Comparison of ENCODE assay signal across 21 cellular contexts in the genomic region with DNA sequence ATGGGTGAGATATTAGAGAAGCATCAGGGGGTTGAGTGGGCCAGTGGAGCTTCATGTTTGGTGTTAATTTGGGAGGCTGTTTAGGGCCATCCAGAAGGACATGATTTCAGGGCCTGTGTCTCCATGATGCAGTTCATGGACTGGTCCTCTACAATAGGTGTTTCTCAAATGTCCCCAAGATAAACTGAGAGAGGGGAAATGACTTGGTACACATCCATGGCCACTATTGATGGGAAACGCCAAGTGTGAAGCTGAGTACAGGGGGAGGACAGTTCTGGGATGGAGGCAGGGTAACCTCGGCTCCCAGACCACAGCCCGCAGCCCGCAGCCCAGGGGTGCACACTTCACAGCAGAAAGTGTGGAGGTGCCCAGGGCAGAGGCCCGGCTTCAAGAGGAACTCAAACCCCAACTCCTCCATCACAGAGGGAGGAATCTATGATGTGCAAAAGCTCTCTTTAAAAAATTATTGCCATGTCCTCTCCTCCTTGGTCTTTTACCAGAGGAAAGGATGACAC. TPM values are rescaled to one million over a fixed set of nuclear protein-coding genes. Genes with fewer than 3 reads are reported as not detected.
DNase-seq lines count a peak whose midpoint lies in the region; ATAC-seq, FAIRE-seq and TF ChIP-seq lines count a peak whose summit lies in the region.
"Had no signal": no experiment of that assay in that cellular context is flagged by ENCODE, and none has a peak within 500 bp of the region (broad histone marks: within the 10 kb centered on the region; RNA-seq: fewer than 3 reads in every experiment).

No MANE protein-coding gene starts in this region.

- TF ChIP-seq POLR2A in adrenal gland (IDR thresholded peaks at IDR 0.05), result no peak

- no peak for ATAC-seq in activated CD8-positive, alpha-beta T cell treated with anti-CD3 and anti-CD28 coated beads, Interleukin-2, amount 10 ng/mL, durations not matched to agents 7 days and 5 days
- no peak for ATAC-seq in activated CD8-positive, alpha-beta T cell treated with anti-CD3 and anti-CD28 coated beads for 36 hours
- no peak for ATAC-seq in left lobe of liver
- no peak for ATAC-seq in GM18870 (IDR thresholded peaks at IDR 0.05; ENCODE audit: unreplicated experiment)
- ATAC-seq: GM23338, HCT116 had no signal

- no peaks in the 10 kb centered on the region for H3K36me3 Mint-ChIP-seq in activated CD8-positive, alpha-beta T cell treated with anti-CD3 and anti-CD28 coated beads, Interleukin-2, amount 10 ng/mL, durations not matched to agents 7 days and 5 days (ENCODE audit: low read depth)
- no peaks in the 10 kb centered on the region for H3K36me3 Mint-ChIP-seq in activated CD8-positive, alpha-beta T cell treated with anti-CD3 and anti-CD28 coated beads for 36 hours (ENCODE audit: low read depth)
- H3K36me3 Mint-ChIP-seq: CD4-positive, CD25-positive, alpha-beta regulatory T cell had no signal

- CTCF ChIA-PET in activated CD8-positive, alpha-beta T cell treated with anti-CD3 and anti-CD28 coated beads, Interleukin-2, amount 10 ng/mL, durations not matched to agents 7 days and 5 days (lab: Charles Lee), result no interaction called here
- CTCF ChIA-PET in activated CD8-positive, alpha-beta T cell treated with anti-CD3 and anti-CD28 coated beads for 36 hours (lab: Charles Lee), result no interaction called here

- FAIRE-seq in urothelium cell line (lab: Jason Lieb, UNC), result peak; percentile 55
- FAIRE-seq: G401.6, GM12891, H54 had no signal

- H3K9me3 Mint-ChIP-seq in activated CD8-positive, alpha-beta T cell treated with anti-CD3 and anti-CD28 coated beads, Interleukin-2, amount 10 ng/mL, durations not matched to agents 7 days and 5 days (ENCODE audit: insufficient read depth), result no peaks in the 10 kb centered on the region
- H3K9me3 Mint-ChIP-seq in activated CD8-positive, alpha-beta T cell treated with anti-CD3 and anti-CD28 coated beads for 36 hours, result no peaks in the 10 kb centered on the region
- H3K9me3 Mint-ChIP-seq: GM23338, HFFc6 had no signal

- H3K27me3 Mint-ChIP-seq in activated CD8-positive, alpha-beta T cell treated with anti-CD3 and anti-CD28 coated beads, Interleukin-2, amount 10 ng/mL, durations not matched to agents 7 days and 5 days (ENCODE audit: low read depth), result peaks cover 8% of the 10 kb centered on the region
- H3K27me3 Mint-ChIP-seq in activated CD8-positive, alpha-beta T cell treated with anti-CD3 and anti-CD28 coated beads for 36 hours, result peaks cover 2% of the 10 kb centered on the region

- intact Hi-C loops in activated CD8-positive, alpha-beta T cell treated with anti-CD3 and anti-CD28 coated beads for 36 hours (cut with micrococcal nuclease), result no loop called here
- intact Hi-C loops in adrenal gland (cut with DNase I), result no loop called here

- H3K4me1 Mint-ChIP-seq in activated CD8-positive, alpha-beta T cell treated with anti-CD3 and anti-CD28 coated beads, Interleukin-2, amount 10 ng/mL, durations not matched to agents 7 days and 5 days (ENCODE audit: low read depth), result no peaks in the 10 kb centered on the region
- H3K4me1 Mint-ChIP-seq in activated CD8-positive, alpha-beta T cell treated with anti-CD3 and anti-CD28 coated beads for 36 hours (ENCODE audit: low read depth), result no peaks in the 10 kb centered on the region
- H3K4me1 Mint-ChIP-seq: CD4-positive, CD25-positive, alpha-beta regulatory T cell; CD8-positive, alpha-beta memory T cell had no signal

- H3K27me3 ChIP-seq in H7 (ENCODE audit: control insufficient read depth, insufficient read depth, low read length) (no peaks in the 10 kb centered on the region), adrenal gland (no peaks in the 10 kb centered on the region)
- H3K27me3 ChIP-seq: BE2C had no signal

- H3K4me3 ChIP-seq in H7 (ENCODE audit: insufficient read depth, low read depth, low read length) (no peak overlapping the region), adrenal gland (no peak overlapping the region)
- H3K4me3 ChIP-seq: GM23338 had no signal

- no peaks in the 10 kb centered on the region for H3K4me1 ChIP-seq in adrenal gland (replicated peaks in 1 of 2)
- H3K4me1 ChIP-seq: BE2C had no signal

- H3K27ac ChIP-seq in adrenal gland, result no peak overlapping the region

- no peaks in the 10 kb centered on the region for H3K9me3 ChIP-seq in adrenal gland (replicated peaks in 1 of 3)
- H3K9me3 ChIP-seq: BE2C had no signal

- no peaks in the 10 kb centered on the region for H3K36me3 ChIP-seq in H7 (replicated peaks; ENCODE audit: control insufficient read depth, insufficient read depth, low read length)
- H3K36me3 ChIP-seq in adrenal gland (replicated peaks in 1 of 2), result no peaks in the 10 kb centered on the region
- H3K36me3 ChIP-seq: BE2C had no signal

- no peak for TF ChIP-seq CTCF in activated CD8-positive, alpha-beta T cell treated with anti-CD3 and anti-CD28 coated beads for 36 hours (IDR thresholded peaks at IDR 0.05)
- TF ChIP-seq CTCF in adrenal gland (IDR thresholded peaks at IDR 0.05), result no peak

- POLR2A ChIA-PET in activated CD8-positive, alpha-beta T cell treated with anti-CD3 and anti-CD28 coated beads, Interleukin-2, amount 10 ng/mL, durations not matched to agents 7 days and 5 days (lab: Charles Lee), result no interaction called here
- POLR2A ChIA-PET in activated CD8-positive, alpha-beta T cell treated with anti-CD3 and anti-CD28 coated beads for 36 hours (lab: Charles Lee), result no interaction called here

- no peak overlapping the region for H3K4me3 Mint-ChIP-seq in activated CD8-positive, alpha-beta T cell treated with anti-CD3 and anti-CD28 coated beads, Interleukin-2, amount 10 ng/mL, durations not matched to agents 7 days and 5 days
- no peak overlapping the region for H3K4me3 Mint-ChIP-seq in activated CD8-positive, alpha-beta T cell treated with anti-CD3 and anti-CD28 coated beads for 36 hours
- H3K4me3 Mint-ChIP-seq: CD4-positive, CD25-positive, alpha-beta regulatory T cell; CD8-positive, alpha-beta memory T cell; GM23338; HFFc6 had no signal

- peak; percentile 5 for DNase-seq in activated CD8-positive, alpha-beta T cell treated with anti-CD3 and anti-CD28 coated beads, Interleukin-2, amount 10 ng/mL, durations not matched to agents 7 days and 5 days
- no peak for DNase-seq in activated CD8-positive, alpha-beta T cell treated with anti-CD3 and anti-CD28 coated beads for 36 hours
- DNase-seq in H7, result peak; percentile 8
- DNase-seq in left lobe of liver (ENCODE audit: low spot score), result peak; percentile 22
- no peak for DNase-seq in urothelium cell line (ENCODE audit: low spot score)
- DNase-seq in adrenal gland, result no peak
- DNase-seq: 8988T; BE2C; C1 segment of cervical spinal cord; CD4-positive, CD25-positive, alpha-beta regulatory T cell; CD8-positive, alpha-beta memory T cell; COR-L47; DMS 273 treated with DMSO at 0.1 percent for 48 hours; DMS53; HFFc6 had no signal

- WGBS in adrenal gland, 4 donors, result 91 to 96% (median 93%) methylated on average over 4 to 5 of the region's 5 CpGs; no CpG with 5 or more reads in 1 of the 4 donors

- H3K27ac Mint-ChIP-seq in activated CD8-positive, alpha-beta T cell treated with anti-CD3 and anti-CD28 coated beads, Interleukin-2, amount 10 ng/mL, durations not matched to agents 7 days and 5 days, result no peak overlapping the region
- H3K27ac Mint-ChIP-seq in activated CD8-positive, alpha-beta T cell treated with anti-CD3 and anti-CD28 coated beads for 36 hours, result no peak overlapping the region
- H3K27ac Mint-ChIP-seq: CD4-positive, CD25-positive, alpha-beta regulatory T cell; CD8-positive, alpha-beta memory T cell; GM23338; HFFc6 had no signal

RNA-seq across cellular contexts. Expression of gene CACNA2D4, which starts 33.3 kb away (rescaled TPM):
- 1 to 10 TPM; 6.8 to 7.0 TPM for total RNA-seq in activated CD8-positive, alpha-beta T cell treated with anti-CD3 and anti-CD28 coated beads, Interleukin-2, amount 10 ng/mL, durations not matched to agents 7 days and 5 days
- total RNA-seq in activated CD8-positive, alpha-beta T cell treated with anti-CD3 and anti-CD28 coated beads for 36 hours, result 1 to 10 TPM; 4.2 to 4.3 TPM
- 0.03 and 0.22 TPM in 2 replicates for total RNA-seq in H7 (2014; rRNA removed; shearing (Covaris generic))
- total RNA-seq in left lobe of liver (0.83 TPM), adrenal gland (1 to 10 TPM in 6 of 8 donors, under 1 TPM in 2; 0.54 to 9.1 (median 4.2) TPM)
- 1 to 10 TPM; 1.4 to 4.4 (median 3.1) TPM for polyA plus RNA-seq in adrenal gland

Comparison
In these comparisons a context has a peak if more than half of its experiments do, and no peak if none do; other contexts are left out.
1. DNase-seq: peak in activated CD8-positive, alpha-beta T cell treated with anti-CD3 and anti-CD28 coated beads, Interleukin-2, amount 10 ng/mL, durations not matched to agents 7 days and 5 days (single experiment), H7 (single experiment) and left lobe of liver (single experiment); none in activated CD8-positive, alpha-beta T cell treated with anti-CD3 and anti-CD28 coated beads for 36 hours (single experiment), urothelium cell line (single experiment) and adrenal gland (0 of 7).